Comparison of ENCODE assay signal across 24 cellular contexts in genomic region chr5:50823568-50823967, GRCh38.
DNase-seq lines count a peak whose midpoint lies in the region; ATAC-seq, FAIRE-seq and TF ChIP-seq lines count a peak whose summit lies in the region.
"Had no signal": no experiment of that assay in that cellular context is flagged by ENCODE, and none has a peak within 500 bp of the region (broad histone marks: within the 10 kb centered on the region; RNA-seq: fewer than 3 reads in every experiment).

No MANE protein-coding gene starts in this region.

- 61 to 80% (median 70%) methylated on average over 6 of the region's 6 CpGs for WGBS in adrenal gland, 4 donors

- peaks cover 6% of the 10 kb centered on the region for H3K4me1 Mint-ChIP-seq in stimulated activated effector memory CD8-positive, alpha-beta T cell treated with anti-CD3 and anti-CD28 coated beads, Interleukin-12 subunit alpha, Interleukin-12 subunit beta, amount 100 ng/mL, for 72 hours
- H3K4me1 Mint-ChIP-seq: CD14-positive monocyte had no signal

- peak; percentile 79 for FAIRE-seq in HTR-8/SVneo (lab: Jason Lieb, UNC)
- FAIRE-seq: A549, GM12891, H54 had no signal

- H3K36me3 ChIP-seq in adrenal gland (replicated peaks in 1 of 2), result no peaks in the 10 kb centered on the region
- H3K36me3 ChIP-seq: BE2C, HAP-1 had no signal

- H3K36me3 Mint-ChIP-seq in stimulated activated effector memory CD8-positive, alpha-beta T cell treated with anti-CD3 and anti-CD28 coated beads, Interleukin-12 subunit alpha, Interleukin-12 subunit beta, amount 100 ng/mL, for 72 hours, result peaks cover 89% of the 10 kb centered on the region

- no peaks in the 10 kb centered on the region for H3K9me3 ChIP-seq in adrenal gland (replicated peaks in 1 of 3)
- H3K9me3 ChIP-seq: A549; BE2C; BLaER1 treated with 17β-estradiol and CSF1 and Interleukin-3, amounts not matched to agents 10 nM and 100 nM; HAP-1 had no signal

- no peak overlapping the region for H3K4me3 Mint-ChIP-seq in stimulated activated effector memory CD8-positive, alpha-beta T cell treated with anti-CD3 and anti-CD28 coated beads, Interleukin-12 subunit alpha, Interleukin-12 subunit beta, amount 100 ng/mL, for 72 hours
- H3K4me3 Mint-ChIP-seq: CD14-positive monocyte; CD4-positive, alpha-beta T cell; CD8-positive, alpha-beta memory T cell; HFFc6 had no signal

- no peaks in the 10 kb centered on the region for H3K4me1 ChIP-seq in adrenal gland (replicated peaks in 1 of 2)
- H3K4me1 ChIP-seq: A549; BE2C; BLaER1 treated with 17β-estradiol and CSF1 and Interleukin-3, amounts not matched to agents 10 nM and 100 nM had no signal

- no peak for TF ChIP-seq CTCF in adrenal gland (IDR thresholded peaks at IDR 0.05)

- DNase-seq in Right ventricle myocardium superior, result no peak
- no peak for DNase-seq in Right ventricle myocardium inferior (ENCODE audit: missing footprints)
- DNase-seq in HTR-8/SVneo (ENCODE audit: insufficient read length, low spot score), result no peak
- peak in 5 of 7 donors; percentile 14 to 26 (median 16) for DNase-seq in adrenal gland
- DNase-seq in stimulated activated effector memory CD8-positive, alpha-beta T cell treated with anti-CD3 and anti-CD28 coated beads, Interleukin-12 subunit alpha, Interleukin-12 subunit beta, amount 100 ng/mL, for 72 hours (ENCODE audit: low spot score in 2 of 2), result no peak
- DNase-seq in activated naive CD4-positive, alpha-beta T cell (lab: John Stamatoyannopoulos, UW), result no peak
- DNase-seq: 8988T; ACHN; AML-193; BE2C; CD4-positive, alpha-beta T cell; CD8-positive, alpha-beta memory T cell; DMS53; DMS79 treated with DMSO at 0.1 percent for 48 hours; GF-D8; GOT3; HFFc6 had no signal

- H3K27me3 ChIP-seq in adrenal gland, result no peaks in the 10 kb centered on the region
- H3K27me3 ChIP-seq: BLaER1 treated with 17β-estradiol and CSF1 and Interleukin-3, amounts not matched to agents 10 nM and 100 nM had no signal

- no peaks in the 10 kb centered on the region for H3K9me3 Mint-ChIP-seq in stimulated activated effector memory CD8-positive, alpha-beta T cell treated with anti-CD3 and anti-CD28 coated beads, Interleukin-12 subunit alpha, Interleukin-12 subunit beta, amount 100 ng/mL, for 72 hours
- H3K9me3 Mint-ChIP-seq: CD14-positive monocyte; CD4-positive, alpha-beta T cell; CD8-positive, alpha-beta memory T cell had no signal

- H3K4me3 ChIP-seq in adrenal gland, result no peak overlapping the region
- H3K4me3 ChIP-seq: A549; BLaER1 treated with 17β-estradiol and CSF1 and Interleukin-3, amounts not matched to agents 10 nM and 100 nM; HAP-1 had no signal

- H3K27ac Mint-ChIP-seq in stimulated activated effector memory CD8-positive, alpha-beta T cell treated with anti-CD3 and anti-CD28 coated beads, Interleukin-12 subunit alpha, Interleukin-12 subunit beta, amount 100 ng/mL, for 72 hours, result peak overlapping the region; percentile 63
- H3K27ac Mint-ChIP-seq: HFFc6 had no signal

- ATAC-seq in Right ventricle myocardium superior (ENCODE audit: poor library complexity) (peak; percentile 29), Right ventricle myocardium inferior (no peak), HG03139 (IDR thresholded peaks at IDR 0.05; ENCODE audit: unreplicated experiment) (no peak)
- ATAC-seq in stimulated activated effector memory CD8-positive, alpha-beta T cell treated with anti-CD3 and anti-CD28 coated beads, Interleukin-12 subunit alpha, Interleukin-12 subunit beta, amount 100 ng/mL, for 72 hours, result no peak
- ATAC-seq: A549 had no signal

- intact Hi-C loops in Right ventricle myocardium superior (cut with DNase I), result no loop called here
- intact Hi-C loops in Right ventricle myocardium inferior (cut with DNase I), result no loop called here
- intact Hi-C loops in adrenal gland (cut with DNase I), result no loop called here

- H3K27ac ChIP-seq in adrenal gland, result no peak overlapping the region
- H3K27ac ChIP-seq: A549; BLaER1 treated with 17β-estradiol and CSF1 and Interleukin-3, amounts not matched to agents 10 nM and 100 nM had no signal

- no peak for TF ChIP-seq POLR2A in adrenal gland (IDR thresholded peaks at IDR 0.05)

Comparison
In these comparisons a context has a peak if more than half of its experiments do, and no peak if none do; other contexts are left out.
1. DNase-seq: peak in adrenal gland (5 of 7); none in Right ventricle myocardium superior (single experiment), Right ventricle myocardium inferior (single experiment), HTR-8/SVneo (single experiment), stimulated activated effector memory CD8-positive, alpha-beta T cell treated with anti-CD3 and anti-CD28 coated beads, Interleukin-12 subunit alpha, Interleukin-12 subunit beta, amount 100 ng/mL, for 72 hours (0 of 2) and activated naive CD4-positive, alpha-beta T cell (0 of 4).